ENCODE assay signal across 24 cellular contexts in the genomic region with DNA sequence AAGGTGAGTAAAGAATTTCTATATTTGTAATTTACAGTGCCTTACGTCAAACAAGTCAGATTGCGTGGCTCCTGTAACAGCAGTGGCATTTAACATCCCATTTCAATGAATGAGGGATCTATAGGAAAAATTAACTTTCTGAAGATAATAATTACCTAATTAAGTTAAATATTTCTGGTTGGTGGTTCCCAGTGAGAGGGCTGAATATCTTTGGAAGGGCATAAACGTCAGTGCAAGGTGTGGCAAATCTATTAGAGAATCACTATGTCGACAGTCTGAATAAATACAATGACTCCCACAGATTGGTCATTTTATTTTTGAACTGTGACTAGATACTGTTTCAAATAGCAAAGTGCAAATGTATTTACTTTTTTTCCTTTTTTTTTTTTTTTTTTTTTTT.
"Had no signal": no experiment of that assay in that cellular context is flagged by ENCODE, and none has a peak within 500 bp of the region (broad histone marks: within the 10 kb centered on the region; RNA-seq: fewer than 3 reads in every experiment).

No MANE protein-coding gene starts in this region.

- H3K27me3 Mint-ChIP-seq: activated B cell treated with CpG ODN at 0.5 μM for 24 hours; activated naive CD8-positive, alpha-beta T cell; activated T-helper 17 cell treated with anti-CD3 and anti-CD28 coated beads, Interleukin-2, amount 50 U/mL, for 72 hours had no signal

- H3K9me3 Mint-ChIP-seq: activated B cell treated with CpG ODN at 0.5 μM for 24 hours; activated CD4-positive, alpha-beta memory T cell treated with anti-CD3 and anti-CD28 coated beads for 36 hours; activated CD4-positive, alpha-beta T cell treated with anti-CD3 and anti-CD28 coated beads, Interleukin-2, amount 10 ng/mL, durations not matched to agents 7 days and 5 days; activated naive CD4-positive, alpha-beta T cell treated with anti-CD3 and anti-CD28 coated beads for 36 hours; activated T-cell treated with anti-CD3 and anti-CD28 coated beads, Interleukin-2, amount 50 U/mL, for 4 hours; activated T-helper 17 cell treated with anti-CD3 and anti-CD28 coated beads, Interleukin-2, amount 50 U/mL, for 72 hours; T-cell had no signal

- H3K36me3 Mint-ChIP-seq: activated CD4-positive, alpha-beta memory T cell treated with anti-CD3 and anti-CD28 coated beads for 36 hours; activated naive CD8-positive, alpha-beta T cell; T-cell had no signal

- FAIRE-seq: K562, TTC549 had no signal

- ATAC-seq: activated T-cell treated with anti-CD3 and anti-CD28 coated beads, Interleukin-2, amount 50 U/mL, for 4 hours; activated T-helper 17 cell treated with anti-CD3 and anti-CD28 coated beads, Interleukin-2, amount 50 U/mL, for 72 hours; K562; Right ventricle myocardium inferior; T-cell had no signal

- DNase-seq: activated B cell treated with CpG ODN at 0.5 μM for 24 hours; activated CD4-positive, alpha-beta memory T cell treated with anti-CD3 and anti-CD28 coated beads for 36 hours; activated CD4-positive, alpha-beta T cell treated with anti-CD3 and anti-CD28 coated beads, Interleukin-2, amount 10 ng/mL, durations not matched to agents 7 days and 5 days; activated CD8-positive, alpha-beta memory T cell treated with anti-CD3 and anti-CD28 coated beads for 24 hours; activated gamma-delta T cell; activated naive CD4-positive, alpha-beta T cell treated with anti-CD3 and anti-CD28 coated beads for 36 hours; activated T-cell treated with anti-CD3 and anti-CD28 coated beads, Interleukin-2, amount 50 U/mL, for 4 hours; anterior cingulate cortex; caudate nucleus; Kasumi-1; NCI-H1048; NCI-H1694; NCI-H2029; RPMI8226; T-cell; T-helper 2 cell; T1000 had no signal

- H3K36me3 ChIP-seq: breast epithelium had no signal

- H3K27ac ChIP-seq: breast epithelium, SK-N-MC had no signal

- H3K4me3 Mint-ChIP-seq: activated B cell treated with CpG ODN at 0.5 μM for 24 hours; activated CD4-positive, alpha-beta memory T cell treated with anti-CD3 and anti-CD28 coated beads for 36 hours; activated CD4-positive, alpha-beta T cell treated with anti-CD3 and anti-CD28 coated beads, Interleukin-2, amount 10 ng/mL, durations not matched to agents 7 days and 5 days; activated naive CD4-positive, alpha-beta T cell treated with anti-CD3 and anti-CD28 coated beads for 36 hours; activated naive CD8-positive, alpha-beta T cell; activated T-cell treated with anti-CD3 and anti-CD28 coated beads, Interleukin-2, amount 50 U/mL, for 4 hours; activated T-helper 17 cell treated with anti-CD3 and anti-CD28 coated beads, Interleukin-2, amount 50 U/mL, for 72 hours; T-cell had no signal

- H3K4me3 ChIP-seq: breast epithelium, K562, SK-N-MC had no signal

- H3K9me3 ChIP-seq: breast epithelium had no signal

- H3K27ac Mint-ChIP-seq: activated B cell treated with CpG ODN at 0.5 μM for 24 hours; activated CD4-positive, alpha-beta memory T cell treated with anti-CD3 and anti-CD28 coated beads for 36 hours; activated CD4-positive, alpha-beta T cell treated with anti-CD3 and anti-CD28 coated beads, Interleukin-2, amount 10 ng/mL, durations not matched to agents 7 days and 5 days; activated naive CD4-positive, alpha-beta T cell treated with anti-CD3 and anti-CD28 coated beads for 36 hours; activated naive CD8-positive, alpha-beta T cell; activated T-helper 17 cell treated with anti-CD3 and anti-CD28 coated beads, Interleukin-2, amount 50 U/mL, for 72 hours; T-cell had no signal
